In the genomic region with DNA sequence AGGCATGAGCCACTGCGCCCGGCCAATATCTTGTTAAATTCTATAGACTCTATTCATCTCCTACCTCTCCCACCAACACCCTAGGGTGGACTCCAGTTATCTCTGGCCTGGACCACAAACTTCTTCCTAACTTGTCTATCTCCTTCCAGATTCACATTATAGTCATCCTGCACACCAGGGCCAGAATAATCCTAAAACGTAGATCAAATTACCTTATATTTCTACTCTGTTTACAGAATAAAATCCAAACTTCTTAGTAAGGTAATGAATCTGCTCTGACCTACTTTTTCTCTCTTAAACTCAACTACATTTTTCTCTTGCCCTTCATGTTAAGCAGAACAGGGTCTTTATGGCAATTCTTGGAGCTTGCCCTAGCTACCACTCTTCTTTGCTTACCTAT, we compare ENCODE assay signal across 2 cellular contexts.
TF ChIP-seq lines count a peak whose summit lies in the region.

No MANE protein-coding gene starts in this region.

TF ChIP-seq in IMR-90, 13 proteins besides CTCF, POLR2A, EP300 and RAD21:
- TF ChIP-seq CEBPB (IDR thresholded peaks at IDR 0.05; ENCODE audit: low read depth, low read length) (no peak), MAZ (IDR thresholded peaks at IDR 0.05; ENCODE audit: borderline replicate concordance, low read depth, low read length) (no peak), RCOR1 (IDR thresholded peaks at IDR 0.05; ENCODE audit: insufficient replicate concordance, low read length) (no peak), SMC3 (IDR thresholded peaks at IDR 0.05; ENCODE audit: low read depth, low read length) (no peak), MXI1 (IDR thresholded peaks at IDR 0.05; ENCODE audit: borderline replicate concordance, low read depth, low read length) (no peak), CHD1 (IDR thresholded peaks at IDR 0.05; ENCODE audit: low read depth, low read length) (no peak), FOS (IDR thresholded peaks at IDR 0.05; ENCODE audit: low read depth, low read length) (no peak), NFE2L2 (IDR thresholded peaks at IDR 0.05; ENCODE audit: low read depth, low read length) (no peak), RFX5 (IDR thresholded peaks at IDR 0.05; ENCODE audit: low read depth, low read length) (no peak), MAFK (IDR thresholded peaks at IDR 0.05; ENCODE audit: low read depth, low read length) (no peak), BHLHE40 (IDR thresholded peaks at IDR 0.05; ENCODE audit: low read depth, low read length) (no peak)
- TF ChIP-seq, protein P1, sequence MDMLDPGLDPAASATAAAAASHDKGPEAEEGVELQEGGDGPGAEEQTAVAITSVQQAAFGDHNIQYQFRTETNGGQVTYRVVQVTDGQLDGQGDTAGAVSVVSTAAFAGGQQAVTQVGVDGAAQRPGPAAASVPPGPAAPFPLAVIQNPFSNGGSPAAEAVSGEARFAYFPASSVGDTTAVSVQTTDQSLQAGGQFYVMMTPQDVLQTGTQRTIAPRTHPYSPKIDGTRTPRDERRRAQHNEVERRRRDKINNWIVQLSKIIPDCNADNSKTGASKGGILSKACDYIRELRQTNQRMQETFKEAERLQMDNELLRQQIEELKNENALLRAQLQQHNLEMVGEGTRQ (IDR thresholded peaks at IDR 0.05; ENCODE audit: low read depth, low read length), result no peak
- TF ChIP-seq, protein P2, sequence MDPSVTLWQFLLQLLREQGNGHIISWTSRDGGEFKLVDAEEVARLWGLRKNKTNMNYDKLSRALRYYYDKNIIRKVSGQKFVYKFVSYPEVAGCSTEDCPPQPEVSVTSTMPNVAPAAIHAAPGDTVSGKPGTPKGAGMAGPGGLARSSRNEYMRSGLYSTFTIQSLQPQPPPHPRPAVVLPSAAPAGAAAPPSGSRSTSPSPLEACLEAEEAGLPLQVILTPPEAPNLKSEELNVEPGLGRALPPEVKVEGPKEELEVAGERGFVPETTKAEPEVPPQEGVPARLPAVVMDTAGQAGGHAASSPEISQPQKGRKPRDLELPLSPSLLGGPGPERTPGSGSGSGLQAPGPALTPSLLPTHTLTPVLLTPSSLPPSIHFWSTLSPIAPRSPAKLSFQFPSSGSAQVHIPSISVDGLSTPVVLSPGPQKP (IDR thresholded peaks at IDR 0.05; ENCODE audit: borderline replicate concordance, low read depth, low read length), result no peak

TF ChIP-seq in HepG2, 621 proteins besides CTCF, POLR2A, EP300 and RAD21:
- TF ChIP-seq NR1H2 (CRISPR knock-in tag; IDR thresholded peaks at IDR 0.05; ENCODE audit: borderline replicate concordance, low read depth), result no peak
- TF ChIP-seq ZFYVE20 (CRISPR knock-in tag; IDR thresholded peaks at IDR 0.05; ENCODE audit: borderline replicate concordance, low read depth), result no peak
- no peak for TF ChIP-seq AGO1 (IDR thresholded peaks at IDR 0.05; ENCODE audit: low read depth, low read length, poor library complexity, severe bottlenecking)
- TF ChIP-seq MXD4 (CRISPR knock-in tag; IDR thresholded peaks at IDR 0.05), result no peak
- TF ChIP-seq ZNF30 (CRISPR knock-in tag; IDR thresholded peaks at IDR 0.05), result no peak
- no peak for TF ChIP-seq GABPB1 (CRISPR knock-in tag; IDR thresholded peaks at IDR 0.05)
- TF ChIP-seq SIX4 (CRISPR knock-in tag; IDR thresholded peaks at IDR 0.05), result no peak
- no peak for TF ChIP-seq ZNF282 (IDR thresholded peaks at IDR 0.05; ENCODE audit: partially characterized antibody)
- TF ChIP-seq SAFB2 (CRISPR knock-in tag; IDR thresholded peaks at IDR 0.05; ENCODE audit: borderline replicate concordance, low read depth), result no peak
- no peak for TF ChIP-seq ZNF234 (CRISPR knock-in tag; conservative IDR thresholded peaks at IDR 0.05)
- TF ChIP-seq ZBTB7A (CRISPR knock-in tag; IDR thresholded peaks at IDR 0.05), result no peak
- no peak for TF ChIP-seq ZNF558 (CRISPR knock-in tag; IDR thresholded peaks at IDR 0.05; ENCODE audit: borderline replicate concordance)
- TF ChIP-seq RBAK (CRISPR knock-in tag; IDR thresholded peaks at IDR 0.05), result no peak
- TF ChIP-seq, protein P3, sequence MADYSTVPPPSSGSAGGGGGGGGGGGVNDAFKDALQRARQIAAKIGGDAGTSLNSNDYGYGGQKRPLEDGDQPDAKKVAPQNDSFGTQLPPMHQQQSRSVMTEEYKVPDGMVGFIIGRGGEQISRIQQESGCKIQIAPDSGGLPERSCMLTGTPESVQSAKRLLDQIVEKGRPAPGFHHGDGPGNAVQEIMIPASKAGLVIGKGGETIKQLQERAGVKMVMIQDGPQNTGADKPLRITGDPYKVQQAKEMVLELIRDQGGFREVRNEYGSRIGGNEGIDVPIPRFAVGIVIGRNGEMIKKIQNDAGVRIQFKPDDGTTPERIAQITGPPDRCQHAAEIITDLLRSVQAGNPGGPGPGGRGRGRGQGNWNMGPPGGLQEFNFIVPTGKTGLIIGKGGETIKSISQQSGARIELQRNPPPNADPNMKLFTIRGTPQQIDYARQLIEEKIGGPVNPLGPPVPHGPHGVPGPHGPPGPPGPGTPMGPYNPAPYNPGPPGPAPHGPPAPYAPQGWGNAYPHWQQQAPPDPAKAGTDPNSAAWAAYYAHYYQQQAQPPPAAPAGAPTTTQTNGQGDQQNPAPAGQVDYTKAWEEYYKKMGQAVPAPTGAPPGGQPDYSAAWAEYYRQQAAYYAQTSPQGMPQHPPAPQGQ (CRISPR knock-in tag; IDR thresholded peaks at IDR 0.05; ENCODE audit: borderline replicate concordance), result no peak
- TF ChIP-seq POLR2AphosphoS2 (IDR thresholded peaks at IDR 0.05; ENCODE audit: low read depth, low read length), result no peak
- TF ChIP-seq ZNF335 (CRISPR knock-in tag; IDR thresholded peaks at IDR 0.05), result no peak
- TF ChIP-seq TAF15 (IDR thresholded peaks at IDR 0.05; ENCODE audit: low read depth, low read length, poor library complexity, severe bottlenecking), result no peak
- TF ChIP-seq THYN1 (CRISPR knock-in tag; IDR thresholded peaks at IDR 0.05; ENCODE audit: borderline replicate concordance, low read depth), result no peak
- no peak for TF ChIP-seq HOXD1 (CRISPR knock-in tag; IDR thresholded peaks at IDR 0.05)
- TF ChIP-seq, protein P4, sequence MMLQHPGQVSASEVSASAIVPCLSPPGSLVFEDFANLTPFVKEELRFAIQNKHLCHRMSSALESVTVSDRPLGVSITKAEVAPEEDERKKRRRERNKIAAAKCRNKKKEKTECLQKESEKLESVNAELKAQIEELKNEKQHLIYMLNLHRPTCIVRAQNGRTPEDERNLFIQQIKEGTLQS (CRISPR knock-in tag; IDR thresholded peaks at IDR 0.05), result no peak
